ENCODE assay signal across 27 cellular contexts in genomic region chr5:75675779-75676178, GRCh38.
"Had no signal": no experiment of that assay in that cellular context is flagged by ENCODE, and none has a peak within 500 bp of the region (broad histone marks: within the 10 kb centered on the region; RNA-seq: fewer than 3 reads in every experiment).

No MANE protein-coding gene starts in this region.

- H3K4me3 ChIP-seq: colonic mucosa, esophagus muscularis mucosa, gastroesophageal sphincter, heart left ventricle, hepatocyte, mucosa of descending colon, psoas muscle, sigmoid colon, thoracic aorta, tibial nerve, upper lobe of left lung had no signal

- H3K4me3 Mint-ChIP-seq: dendritic cell treated with granulocyte-macrophage colony-stimulating factor and Interleukin-4, amounts not matched to agents 40 ng/mL and 50 ng/mL, for 4 days; mesothelial cell of epicardium; nephron progenitor cell; stimulated activated memory B cell treated with anti-CD40 and anti-IgM and Interleukin-4, amounts not matched to agents 10 μg/mL and 1 μg/mL and 100 μg/mL, for 72 hours had no signal

- H3K36me3 ChIP-seq: colonic mucosa had no signal

- H3K9me3 Mint-ChIP-seq: dendritic cell treated with granulocyte-macrophage colony-stimulating factor and Interleukin-4, amounts not matched to agents 40 ng/mL and 50 ng/mL, for 4 days; mesothelial cell of epicardium; naive B cell; nephron progenitor cell; stimulated activated memory B cell treated with anti-CD40 and anti-IgM and Interleukin-4, amounts not matched to agents 10 μg/mL and 1 μg/mL and 100 μg/mL, for 72 hours had no signal

- H3K4me1 Mint-ChIP-seq: nephron progenitor cell; stimulated activated memory B cell treated with anti-CD40 and anti-IgM and Interleukin-4, amounts not matched to agents 10 μg/mL and 1 μg/mL and 100 μg/mL, for 72 hours had no signal

- H3K27ac ChIP-seq: colonic mucosa, esophagus muscularis mucosa, foreskin keratinocyte, gastroesophageal sphincter, heart left ventricle, hepatocyte, psoas muscle, sigmoid colon, thoracic aorta, tibial nerve, upper lobe of left lung had no signal

- DNase-seq: colonic mucosa; effector CD8-positive, alpha-beta T cell; foreskin keratinocyte; heart left ventricle; kidney; mesenchymal stem cell; mucosa of descending colon; naive B cell; nephron progenitor cell; nucleus accumbens; posterior cingulate gyrus; psoas muscle; right cardiac atrium; sigmoid colon; stimulated activated CD4-positive, alpha-beta T cell treated with anti-CD3 and anti-CD28 coated beads, Interleukin-2, amount 100 ng/mL, for 24 hours; stimulated activated CD4-positive, alpha-beta T cell treated with anti-CD3 and anti-CD28 coated beads, Interleukin-4, amount 100 ng/mL, for 24 hours; stimulated activated naive CD8-positive, alpha-beta T cell treated with anti-CD3 and anti-CD28 coated beads, Interleukin-15, Interleukin-2, amounts not matched to agents 100 U/mL and 50 U/mL, for 24 hours; upper lobe of left lung had no signal

- H3K9me3 ChIP-seq: colonic mucosa, esophagus muscularis mucosa, gastroesophageal sphincter, heart left ventricle, mucosa of descending colon, psoas muscle, sigmoid colon, thoracic aorta, tibial nerve, upper lobe of left lung had no signal

- H3K27me3 Mint-ChIP-seq: dendritic cell treated with granulocyte-macrophage colony-stimulating factor and Interleukin-4, amounts not matched to agents 40 ng/mL and 50 ng/mL, for 4 days; naive B cell; stimulated activated memory B cell treated with anti-CD40 and anti-IgM and Interleukin-4, amounts not matched to agents 10 μg/mL and 1 μg/mL and 100 μg/mL, for 72 hours had no signal

- H3K27me3 ChIP-seq: colonic mucosa, esophagus muscularis mucosa, foreskin keratinocyte, gastroesophageal sphincter, heart left ventricle, hepatocyte, sigmoid colon, tibial nerve, upper lobe of left lung had no signal

- ATAC-seq: foreskin keratinocyte; gastroesophageal sphincter; heart left ventricle; left lobe of liver; mucosa of descending colon; psoas muscle; right cardiac atrium; stimulated activated memory B cell treated with anti-CD40 and anti-IgM and Interleukin-4, amounts not matched to agents 10 μg/mL and 1 μg/mL and 100 μg/mL, for 72 hours; stimulated activated naive CD8-positive, alpha-beta T cell treated with anti-CD3 and anti-CD28 coated beads, Interleukin-15, Interleukin-2, amounts not matched to agents 100 U/mL and 50 U/mL, for 24 hours had no signal

- H3K4me1 ChIP-seq: colonic mucosa, gastroesophageal sphincter, psoas muscle, upper lobe of left lung had no signal

- H3K27ac Mint-ChIP-seq: dendritic cell treated with granulocyte-macrophage colony-stimulating factor and Interleukin-4, amounts not matched to agents 40 ng/mL and 50 ng/mL, for 4 days; mesothelial cell of epicardium; nephron progenitor cell; stimulated activated memory B cell treated with anti-CD40 and anti-IgM and Interleukin-4, amounts not matched to agents 10 μg/mL and 1 μg/mL and 100 μg/mL, for 72 hours had no signal
